In the genomic region with DNA sequence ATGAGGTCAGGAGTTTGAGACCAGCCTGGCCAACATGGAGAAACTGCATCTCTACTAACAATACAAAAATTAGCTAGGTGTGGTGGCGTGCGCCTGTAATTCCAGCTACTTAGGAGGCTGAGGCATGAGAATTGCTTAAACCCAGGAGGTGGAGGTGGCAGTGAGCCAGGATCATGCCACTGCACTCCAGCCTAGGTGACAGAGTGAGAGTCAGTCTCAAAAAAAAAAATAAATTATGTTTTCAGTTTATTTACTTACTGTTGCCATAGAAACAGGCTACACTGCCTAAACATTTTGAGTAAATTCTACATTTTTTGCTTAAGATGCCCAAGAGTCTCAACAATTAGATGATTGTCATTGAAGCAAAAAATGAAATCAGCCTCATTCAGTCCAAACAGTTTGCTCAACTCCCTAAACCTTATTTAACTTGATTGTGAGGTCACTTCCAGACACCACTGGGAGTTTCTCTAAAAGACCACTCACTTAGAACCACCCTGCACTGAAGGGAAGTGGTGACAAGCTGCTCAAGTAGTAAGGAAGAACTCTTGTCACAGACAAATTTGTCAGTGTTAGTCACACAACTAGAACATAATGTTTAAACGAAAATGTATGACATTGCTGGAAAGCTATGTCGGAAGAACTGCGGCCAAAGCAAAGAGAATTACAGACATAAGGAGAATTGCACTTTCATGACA, we compare ENCODE assay signal across 9 cellular contexts. TPM values are rescaled to one million over a fixed set of nuclear protein-coding genes. Genes with fewer than 3 reads are reported as not detected.
DNase-seq lines count a peak whose midpoint lies in the region; ATAC-seq and TF ChIP-seq lines count a peak whose summit lies in the region.
"Had no signal": no experiment of that assay in that cellular context is flagged by ENCODE, and none has a peak within 500 bp of the region (broad histone marks: within the 10 kb centered on the region; RNA-seq: fewer than 3 reads in every experiment).

No MANE protein-coding gene starts in this region.

- peaks cover 22% of the 10 kb centered on the region for H3K4me1 ChIP-seq in RWPE2 (ENCODE audit: insufficient read depth, poor library complexity, severe bottlenecking)
- H3K4me1 ChIP-seq in trophoblast cell (ENCODE audit: control insufficient read depth in 1 of 2, insufficient read depth in 2 of 2, low read length in 2 of 2), result no peaks in the 10 kb centered on the region

- H3K9me3 ChIP-seq in RWPE2 (ENCODE audit: severe bottlenecking) (no peaks in the 10 kb centered on the region), trophoblast cell (ENCODE audit: insufficient read depth, low read depth, low read length) (no peaks in the 10 kb centered on the region)

- H3K27me3 ChIP-seq in RWPE2 (ENCODE audit: insufficient read depth, poor library complexity, severe bottlenecking) (no peaks in the 10 kb centered on the region), trophoblast cell (ENCODE audit: insufficient read depth, low read length) (no peaks in the 10 kb centered on the region)

- no peak overlapping the region for H4K91ac ChIP-seq in trophoblast cell (ENCODE audit: low read depth, low read length)

- H3K36me3 ChIP-seq in RWPE2 (ENCODE audit: low read depth) (no peaks in the 10 kb centered on the region), trophoblast cell (ENCODE audit: control insufficient read depth in 1 of 2, insufficient read depth in 2 of 2, low read length in 2 of 2) (no peaks in the 10 kb centered on the region)

- no peaks in the 10 kb centered on the region for H3K79me2 ChIP-seq in trophoblast cell (ENCODE audit: control insufficient read depth, insufficient read depth, low read length, poor library complexity)

- no peak overlapping the region for H2AK5ac ChIP-seq in trophoblast cell (ENCODE audit: low read length)

- no peak overlapping the region for H4K12ac ChIP-seq in trophoblast cell (ENCODE audit: low read depth, low read length)

- peak; percentile 37 for DNase-seq in GDM1 (lab: John Stamatoyannopoulos, UW)
- no peak for DNase-seq in RWPE2 (ENCODE audit: low spot score)
- DNase-seq in fibroblast of villous mesenchyme (ENCODE audit: low read depth), result peak; percentile 55
- peak; percentile 15 to 50 for DNase-seq in trophoblast cell
- no peak for DNase-seq in medulla oblongata (ENCODE audit: extremely low spot score)
- no peak for DNase-seq in T-helper 1 cell
- DNase-seq: NCI-H187 treated with DMSO at 0.1 percent for 48 hours had no signal

- H3K18ac ChIP-seq in trophoblast cell (ENCODE audit: low read length), result no peak overlapping the region

- H3K79me1 ChIP-seq in trophoblast cell (ENCODE audit: low read length), result no peaks in the 10 kb centered on the region

- no CpG with 5 or more reads among the region's 5 CpGs for WGBS in trophoblast cell (ENCODE audit: extremely low coverage, insufficient coverage, insufficient read length)

- H2BK12ac ChIP-seq in trophoblast cell (ENCODE audit: low read length), result no peak overlapping the region

- H2BK120ac ChIP-seq in trophoblast cell (ENCODE audit: insufficient read depth, low read length, poor library complexity), result no peak overlapping the region

- no peak overlapping the region for H2AFZ ChIP-seq in trophoblast cell (ENCODE audit: insufficient read depth, low read length, poor library complexity)

- H3K4me3 ChIP-seq in RWPE2 (ENCODE audit: severe bottlenecking), result no peak overlapping the region
- no peak overlapping the region for H3K4me3 ChIP-seq in fibroblast of villous mesenchyme (ENCODE audit: low read depth, low read length)
- H3K4me3 ChIP-seq in trophoblast cell (ENCODE audit: low read depth, low read length), result no peak overlapping the region

- no peak overlapping the region for H3K23ac ChIP-seq in trophoblast cell (ENCODE audit: low read length)

- H4K8ac ChIP-seq in trophoblast cell (ENCODE audit: low read depth, low read length), result no peak overlapping the region

- no peak overlapping the region for H3K9ac ChIP-seq in trophoblast cell (ENCODE audit: low read length)

- H3K27ac ChIP-seq in RWPE2 (ENCODE audit: poor library complexity, severe bottlenecking), result peak overlapping the region; percentile 60
- no peak overlapping the region for H3K27ac ChIP-seq in trophoblast cell (ENCODE audit: low read depth, low read length)

- peak; percentile 22; the same call in 1 of the 3 replicates for ATAC-seq in RWPE2 (ENCODE audit: low read depth)
- ATAC-seq in GM19395 (IDR thresholded peaks at IDR 0.05; ENCODE audit: unreplicated experiment), result no peak
- ATAC-seq in HG03442 (IDR thresholded peaks at IDR 0.05; ENCODE audit: unreplicated experiment), result no peak

- H3K4ac ChIP-seq in trophoblast cell (ENCODE audit: low read depth, low read length), result no peak overlapping the region

- no peak overlapping the region for H3K4me2 ChIP-seq in trophoblast cell (ENCODE audit: low read length)

- H2BK5ac ChIP-seq in trophoblast cell (ENCODE audit: low read depth, low read length, poor library complexity), result no peak overlapping the region

- H3K14ac ChIP-seq in trophoblast cell (ENCODE audit: low read length), result no peak overlapping the region

- no peak for TF ChIP-seq CTCF in RWPE2 (IDR thresholded peaks at IDR 0.05; ENCODE audit: poor library complexity, severe bottlenecking)
- no peak for TF ChIP-seq CTCF in fibroblast of villous mesenchyme (IDR thresholded peaks at IDR 0.05; ENCODE audit: insufficient read depth, low read depth, low read length)

RNA-seq across cellular contexts. Expression of a gene that starts 9.8 kb away (rescaled TPM):
- 23.8 and 31.1 TPM in 2 replicates for total RNA-seq in fibroblast of villous mesenchyme
- 11.6 and 12.1 TPM in 2 replicates for polyA plus RNA-seq in trophoblast cell (2013)

Comparison
In these comparisons a context has a peak if more than half of its experiments do, and no peak if none do; other contexts are left out.
1. DNase-seq: peak in GDM1 (single experiment), fibroblast of villous mesenchyme (single experiment) and trophoblast cell (2 of 2); none in RWPE2 (single experiment), medulla oblongata (single experiment) and T-helper 1 cell (0 of 5).